In genomic region chr12:106894774-106895173, GRCh38 we compare ENCODE assay signal across 24 cellular contexts.
"Had no signal": no experiment of that assay in that cellular context is flagged by ENCODE, and none has a peak within 500 bp of the region (broad histone marks: within the 10 kb centered on the region; RNA-seq: fewer than 3 reads in every experiment).

No MANE protein-coding gene starts in this region.

- H3K9me3 Mint-ChIP-seq: immature natural killer cell; nephron progenitor cell; stimulated activated memory B cell treated with anti-CD40 and anti-IgM and Interleukin-4, amounts not matched to agents 10 μg/mL and 1 μg/mL and 100 μg/mL, for 72 hours; type B pancreatic cell had no signal

- H3K4me3 Mint-ChIP-seq: immature natural killer cell; naive thymus-derived CD8-positive, alpha-beta T cell; stimulated activated memory B cell treated with anti-CD40 and anti-IgM and Interleukin-4, amounts not matched to agents 10 μg/mL and 1 μg/mL and 100 μg/mL, for 72 hours; type B pancreatic cell had no signal

- H3K4me1 Mint-ChIP-seq: immature natural killer cell had no signal

- H3K9me3 ChIP-seq: lower lobe of right lung, prostate gland, sigmoid colon, testis, tibial artery had no signal

- H3K27ac Mint-ChIP-seq: immature natural killer cell; nephron progenitor cell; stimulated activated memory B cell treated with anti-CD40 and anti-IgM and Interleukin-4, amounts not matched to agents 10 μg/mL and 1 μg/mL and 100 μg/mL, for 72 hours; type B pancreatic cell had no signal

- FAIRE-seq: frontal cortex, urothelium cell line had no signal

- DNase-seq: dermis blood vessel endothelial cell; hypothalamus; immature natural killer cell; islet precursor cell; left ventricle myocardium superior; lower lobe of right lung; naive thymus-derived CD8-positive, alpha-beta T cell; nephron progenitor cell; nucleus accumbens; right cardiac atrium; sigmoid colon; stimulated activated CD4-positive, alpha-beta T cell treated with anti-CD3 and anti-CD28 coated beads, Interleukin-4, amount 100 ng/mL, for 4 hours; stimulated activated naive CD8-positive, alpha-beta T cell treated with anti-CD3 and anti-CD28 coated beads, Interleukin-15, Interleukin-2, amounts not matched to agents 100 U/mL and 50 U/mL, for 24 hours; substantia nigra; testis; tibial artery had no signal

- H3K36me3 ChIP-seq: lower lobe of right lung, prostate gland, sigmoid colon, tibial artery had no signal

- H3K27me3 ChIP-seq: sigmoid colon, testis, tibial artery had no signal

- ATAC-seq: esophagus mucosa; left ventricle myocardium superior; lower lobe of right lung; naive thymus-derived CD8-positive, alpha-beta T cell; right cardiac atrium; stimulated activated memory B cell treated with anti-CD40 and anti-IgM and Interleukin-4, amounts not matched to agents 10 μg/mL and 1 μg/mL and 100 μg/mL, for 72 hours; stimulated activated naive CD8-positive, alpha-beta T cell treated with anti-CD3 and anti-CD28 coated beads, Interleukin-15, Interleukin-2, amounts not matched to agents 100 U/mL and 50 U/mL, for 24 hours had no signal

- H3K4me3 ChIP-seq: coronary artery, lower lobe of right lung, prostate gland, sigmoid colon, testis, tibial artery had no signal

- H3K4me1 ChIP-seq: lower lobe of right lung, prostate gland, sigmoid colon, testis, tibial artery had no signal

- H3K36me3 Mint-ChIP-seq: naive thymus-derived CD8-positive, alpha-beta T cell; stimulated activated memory B cell treated with anti-CD40 and anti-IgM and Interleukin-4, amounts not matched to agents 10 μg/mL and 1 μg/mL and 100 μg/mL, for 72 hours; type B pancreatic cell had no signal

- H3K27ac ChIP-seq: coronary artery, epithelial cell of prostate, lower lobe of right lung, prostate gland, sigmoid colon, testis, tibial artery had no signal
